In genomic region chr1:205582471-205583291, GRCh38 we compare ENCODE assay signal across 12 cellular contexts. TPM values are rescaled to one million over a fixed set of nuclear protein-coding genes. Genes with fewer than 3 reads are reported as not detected.
DNase-seq lines count a peak whose midpoint lies in the region; ATAC-seq and TF ChIP-seq lines count a peak whose summit lies in the region.
"Had no signal": no experiment of that assay in that cellular context is flagged by ENCODE, and none has a peak within 500 bp of the region (broad histone marks: within the 10 kb centered on the region; RNA-seq: fewer than 3 reads in every experiment).

No MANE protein-coding gene starts in this region.

- WGBS in upper lobe of left lung, 2 donors = 35 to 38% methylated on average over 6 of the region's 6 CpGs

- H3K4me3 ChIP-seq in left lung (no peak overlapping the region), upper lobe of left lung (no peak overlapping the region)
- H3K4me3 ChIP-seq: SJSA1 had no signal

- H3K27ac Mint-ChIP-seq in activated CD4-positive, alpha-beta T cell treated with anti-CD3 and anti-CD28 coated beads for 36 hours = no peak overlapping the region
- peak overlapping the region; percentile 61 for H3K27ac Mint-ChIP-seq in activated naive CD8-positive, alpha-beta T cell
- H3K27ac Mint-ChIP-seq: activated CD8-positive, alpha-beta memory T cell treated with anti-CD3 and anti-CD28 coated beads, Interleukin-2, amount 10 ng/mL, durations not matched to agents 7 days and 5 days had no signal

- ATAC-seq in activated CD4-positive, alpha-beta T cell treated with anti-CD3 and anti-CD28 coated beads for 36 hours = peak; percentile 36
- ATAC-seq in left lung = peak; percentile 50
- peak in 1 of 2 donors; percentile 1 for ATAC-seq in upper lobe of left lung (ENCODE audit: low FRiP score in 2 of 2)
- ATAC-seq: activated CD8-positive, alpha-beta memory T cell treated with anti-CD3 and anti-CD28 coated beads, Interleukin-2, amount 10 ng/mL, durations not matched to agents 7 days and 5 days had no signal

- CTCF ChIA-PET in activated CD4-positive, alpha-beta T cell treated with anti-CD3 and anti-CD28 coated beads for 36 hours (lab: Charles Lee) = interaction anchor here (0.6 to 1.6 kb wide), 4 partner anchors 10 to 189 kb away, joined by 3 to 9 read pairs (median 4); no protein-coding TSS in a partner anchor

- intact Hi-C loops in activated CD4-positive, alpha-beta T cell treated with anti-CD3 and anti-CD28 coated beads for 36 hours (cut with DNase I, micrococcal nuclease) = no loop called here
- intact Hi-C loops in left lung (cut with DNase I) = loop anchor here in 1 of 2 donors (10.0 kb wide), 1 partner anchor 58 kb away; no protein-coding TSS in a partner anchor

- H3K9me3 Mint-ChIP-seq in activated CD4-positive, alpha-beta T cell treated with anti-CD3 and anti-CD28 coated beads for 36 hours (ENCODE audit: low read depth) = no peaks in the 10 kb centered on the region
- no peaks in the 10 kb centered on the region for H3K9me3 Mint-ChIP-seq in activated naive CD8-positive, alpha-beta T cell (ENCODE audit: low read depth)

- TF ChIP-seq POLR2A in upper lobe of left lung (IDR thresholded peaks at IDR 0.05) = no peak

- no peak overlapping the region for H3K4me3 Mint-ChIP-seq in activated CD4-positive, alpha-beta T cell treated with anti-CD3 and anti-CD28 coated beads for 36 hours
- H3K4me3 Mint-ChIP-seq in activated naive CD8-positive, alpha-beta T cell = no peak overlapping the region
- H3K4me3 Mint-ChIP-seq: activated CD8-positive, alpha-beta memory T cell treated with anti-CD3 and anti-CD28 coated beads, Interleukin-2, amount 10 ng/mL, durations not matched to agents 7 days and 5 days had no signal

- H3K36me3 ChIP-seq in left lung (no peaks in the 10 kb centered on the region), upper lobe of left lung (no peaks in the 10 kb centered on the region)
- H3K36me3 ChIP-seq: SJSA1 had no signal

- H3K4me1 Mint-ChIP-seq in activated CD4-positive, alpha-beta T cell treated with anti-CD3 and anti-CD28 coated beads for 36 hours = peaks cover 3% of the 10 kb centered on the region
- peaks cover 23% of the 10 kb centered on the region for H3K4me1 Mint-ChIP-seq in activated naive CD8-positive, alpha-beta T cell (ENCODE audit: low read depth)

- POLR2A ChIA-PET in activated CD4-positive, alpha-beta T cell treated with anti-CD3 and anti-CD28 coated beads for 36 hours (lab: Charles Lee) = no interaction called here

- peak overlapping the region in 1 of 2 donors; percentile 68 for H3K27ac ChIP-seq in left lung
- H3K27ac ChIP-seq in upper lobe of left lung = peak overlapping the region; percentile 54 to 85 (median 74)
- H3K27ac ChIP-seq: SJSA1 had no signal

- H3K4me1 ChIP-seq in left lung = peaks cover 0 to 21% of the 10 kb centered on the region in 2 donors
- H3K4me1 ChIP-seq in upper lobe of left lung = peaks cover 17 to 38% (median 29%) of the 10 kb centered on the region in 4 donors
- H3K4me1 ChIP-seq: SJSA1 had no signal

- H3K27me3 Mint-ChIP-seq in activated CD4-positive, alpha-beta T cell treated with anti-CD3 and anti-CD28 coated beads for 36 hours = peaks cover 5% of the 10 kb centered on the region
- no peaks in the 10 kb centered on the region for H3K27me3 Mint-ChIP-seq in activated naive CD8-positive, alpha-beta T cell

- TF ChIP-seq CTCF in left lung (IDR thresholded peaks at IDR 0.05) (no peak), upper lobe of left lung (IDR thresholded peaks at IDR 0.05) (no peak), GM10266 (IDR thresholded peaks at IDR 0.05; ENCODE audit: control insufficient read depth, insufficient read depth, low read depth, missing control alignments) (no peak)

- H3K27me3 ChIP-seq in left lung = no peaks in the 10 kb centered on the region
- H3K27me3 ChIP-seq in upper lobe of left lung = no peaks in the 10 kb centered on the region

- H3K9me3 ChIP-seq in left lung (no peaks in the 10 kb centered on the region), upper lobe of left lung (no peaks in the 10 kb centered on the region)
- H3K9me3 ChIP-seq: SJSA1 had no signal

- no peaks in the 10 kb centered on the region for H3K36me3 Mint-ChIP-seq in activated CD4-positive, alpha-beta T cell treated with anti-CD3 and anti-CD28 coated beads for 36 hours (ENCODE audit: low read depth)
- no peaks in the 10 kb centered on the region for H3K36me3 Mint-ChIP-seq in activated naive CD8-positive, alpha-beta T cell
- H3K36me3 Mint-ChIP-seq: activated CD8-positive, alpha-beta memory T cell treated with anti-CD3 and anti-CD28 coated beads, Interleukin-2, amount 10 ng/mL, durations not matched to agents 7 days and 5 days had no signal

- DNase-seq in activated CD4-positive, alpha-beta T cell treated with anti-CD3 and anti-CD28 coated beads for 36 hours = no peak
- no peak for DNase-seq in activated CD4-positive, alpha-beta T cell treated with anti-CD3 and anti-CD28 coated beads for 1 hour
- no peak for DNase-seq in left lung
- DNase-seq in upper lobe of left lung = peak in 1 of 2 donors; percentile 39
- no peak for DNase-seq in GM10266 (ENCODE audit: extremely low spot score)
- DNase-seq in foreskin melanocyte = no peak
- DNase-seq in H4 (ENCODE audit: low spot score) = no peak
- DNase-seq: activated CD8-positive, alpha-beta memory T cell treated with anti-CD3 and anti-CD28 coated beads, Interleukin-2, amount 10 ng/mL, durations not matched to agents 7 days and 5 days; central memory CD4-positive, alpha-beta T cell; NCI-H1048 had no signal

- TF ChIP-seq EP300 in upper lobe of left lung (IDR thresholded peaks at IDR 0.05) = no peak

RNA-seq across cellular contexts. Expression of gene ELK4, which starts 49.1 kb away (rescaled TPM):
- total RNA-seq in activated CD4-positive, alpha-beta T cell treated with anti-CD3 and anti-CD28 coated beads for 36 hours = 10 to 100 TPM; 54.0 to 57.4 TPM
- total RNA-seq in left lung (10 to 100 TPM; 51.5 to 69.9 TPM), upper lobe of left lung (10 to 100 TPM; 15.7 to 65.4 (median 30.2) TPM)
- 8.6 and 12.8 TPM in 2 replicates for total RNA-seq in H4 (2014; rRNA removed; shearing (Covaris generic))
